Comparison of ENCODE assay signal across 1 cellular context in the genomic region with DNA sequence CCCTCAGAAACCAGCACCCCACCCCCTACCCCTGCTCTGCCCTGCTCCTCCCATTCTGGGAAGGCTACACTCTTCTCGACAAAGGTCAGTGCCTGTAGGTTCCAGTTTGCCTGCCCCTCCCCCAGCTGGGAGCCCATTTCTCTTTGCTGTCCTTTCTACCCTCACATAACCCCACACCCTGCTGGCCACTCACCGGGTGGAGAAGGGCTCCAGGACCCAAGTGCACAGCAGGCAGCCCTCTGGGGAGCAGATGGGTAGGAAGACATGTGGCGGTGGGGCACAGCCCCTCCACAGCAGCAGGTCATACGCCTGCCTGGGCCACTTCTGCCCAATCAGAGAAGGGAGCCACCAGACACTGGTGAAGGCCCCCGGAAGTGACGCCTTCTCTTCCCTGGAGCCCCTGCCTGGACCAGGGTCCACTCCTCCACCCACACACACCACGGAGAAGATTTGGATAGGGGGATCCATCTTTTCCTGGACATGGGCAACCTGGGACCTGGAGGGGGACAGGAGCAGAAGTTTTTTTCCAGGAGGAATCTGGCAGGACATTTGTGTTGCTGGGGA.
TF ChIP-seq lines count a peak whose summit lies in the region.

A gene (minus strand): TSS at position 326 of the 564 bp plus-strand sequence. CDS start 1,948 bp downstream, outside the sequence.

TF ChIP-seq in K562, 482 proteins besides CTCF, POLR2A, EP300 and RAD21 (continued from another document and continues in another):
- TF ChIP-seq, protein P1, sequence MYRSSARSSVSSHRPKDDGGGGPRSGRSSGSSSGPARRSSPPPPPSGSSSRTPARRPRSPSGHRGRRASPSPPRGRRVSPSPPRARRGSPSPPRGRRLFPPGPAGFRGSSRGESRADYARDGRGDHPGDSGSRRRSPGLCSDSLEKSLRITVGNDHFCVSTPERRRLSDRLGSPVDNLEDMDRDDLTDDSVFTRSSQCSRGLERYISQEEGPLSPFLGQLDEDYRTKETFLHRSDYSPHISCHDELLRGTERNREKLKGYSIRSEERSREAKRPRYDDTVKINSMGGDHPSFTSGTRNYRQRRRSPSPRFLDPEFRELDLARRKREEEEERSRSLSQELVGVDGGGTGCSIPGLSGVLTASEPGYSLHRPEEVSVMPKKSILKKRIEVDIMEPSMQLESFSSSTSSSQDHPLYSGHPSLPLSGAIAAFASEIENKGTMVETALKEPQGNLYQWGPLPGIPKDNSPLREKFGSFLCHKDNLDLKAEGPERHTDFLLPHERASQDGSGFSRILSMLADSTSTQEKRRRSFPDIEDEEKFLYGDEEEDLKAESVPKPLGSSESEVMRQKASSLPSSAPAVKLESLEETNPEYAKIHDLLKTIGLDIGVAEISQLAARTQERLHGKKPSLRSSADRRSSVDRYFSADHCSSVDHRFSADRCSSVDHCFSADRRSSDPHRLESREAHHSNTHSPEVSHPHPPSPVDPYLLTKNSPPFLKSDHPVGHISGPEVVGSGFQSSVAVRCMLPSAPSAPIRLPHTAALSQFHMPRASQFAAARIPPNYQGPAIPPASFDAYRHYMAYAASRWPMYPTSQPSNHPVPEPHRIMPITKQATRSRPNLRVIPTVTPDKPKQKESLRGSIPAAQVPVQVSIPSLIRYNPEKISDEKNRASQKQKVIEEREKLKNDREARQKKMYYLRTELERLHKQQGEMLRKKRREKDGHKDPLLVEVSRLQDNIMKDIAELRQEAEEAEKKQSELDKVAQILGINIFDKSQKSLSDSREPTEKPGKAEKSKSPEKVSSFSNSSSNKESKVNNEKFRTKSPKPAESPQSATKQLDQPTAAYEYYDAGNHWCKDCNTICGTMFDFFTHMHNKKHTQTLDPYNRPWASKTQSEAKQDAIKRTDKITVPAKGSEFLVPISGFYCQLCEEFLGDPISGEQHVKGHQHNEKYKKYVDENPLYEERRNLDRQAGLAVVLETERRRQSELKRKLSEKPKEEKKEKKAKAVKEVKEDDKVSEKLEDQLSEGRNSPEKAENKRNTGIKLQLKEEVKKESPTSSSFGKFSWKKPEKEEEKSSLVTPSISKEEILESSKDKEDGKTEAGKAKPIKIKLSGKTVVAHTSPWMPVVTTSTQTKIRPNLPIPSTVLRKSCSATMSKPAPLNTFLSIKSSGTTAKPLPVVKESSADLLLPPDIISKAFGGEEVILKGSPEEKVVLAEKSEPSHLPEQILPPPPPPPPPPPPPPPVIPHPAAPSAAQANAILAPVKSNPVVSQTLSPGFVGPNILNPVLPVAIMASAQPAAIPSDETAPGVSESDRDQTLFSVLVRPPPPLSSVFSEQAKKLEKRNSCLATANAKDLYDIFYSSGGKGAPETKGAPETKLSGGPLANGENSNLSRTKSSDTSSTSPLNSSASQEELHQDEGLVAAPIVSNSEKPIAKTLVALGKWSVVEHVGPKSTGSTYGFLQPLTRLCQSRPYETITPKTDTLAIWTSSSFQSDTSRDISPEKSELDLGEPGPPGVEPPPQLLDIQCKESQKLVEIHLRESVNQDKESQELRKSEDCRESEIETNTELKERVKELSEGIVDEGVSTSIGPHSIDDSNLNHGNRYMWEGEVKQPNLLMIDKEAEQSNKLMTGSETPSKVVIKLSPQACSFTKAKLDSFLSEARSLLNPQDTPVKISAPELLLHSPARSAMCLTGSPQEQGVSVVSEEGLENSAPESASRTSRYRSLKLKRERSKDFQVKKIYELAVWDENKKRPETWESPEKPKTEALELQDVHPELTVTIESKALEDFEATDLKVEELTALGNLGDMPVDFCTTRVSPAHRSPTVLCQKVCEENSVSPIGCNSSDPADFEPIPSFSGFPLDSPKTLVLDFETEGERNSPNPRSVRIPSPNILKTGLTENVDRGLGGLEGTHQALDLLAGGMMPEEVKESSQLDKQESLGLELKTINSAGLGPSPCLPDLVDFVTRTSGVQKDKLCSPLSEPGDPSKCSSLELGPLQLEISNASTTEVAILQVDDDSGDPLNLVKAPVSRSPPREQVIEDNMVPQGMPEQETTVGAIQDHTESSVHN (IDR thresholded peaks at IDR 0.05; ENCODE audit: borderline replicate concordance in 1 of 2, low read depth in 1 of 2): no peak
- TF ChIP-seq KHSRP (IDR thresholded peaks at IDR 0.05) (no peak), FOXP1 (CRISPR knock-in tag; IDR thresholded peaks at IDR 0.05) (no peak), SIX5 (IDR thresholded peaks at IDR 0.05; ENCODE audit: borderline replicate concordance in 1 of 2, insufficient read depth in 1 of 2, low read depth in 1 of 2, low read length in 2 of 2) (no peak), SAFB2 (IDR thresholded peaks at IDR 0.05; ENCODE audit: borderline replicate concordance, low read depth, low read length, severe bottlenecking) (no peak), ZNF239 (CRISPR knock-in tag; IDR thresholded peaks at IDR 0.05) (no peak), SAP30 (IDR thresholded peaks at IDR 0.05; ENCODE audit: borderline replicate concordance, insufficient read depth, low read depth, low read length, poor library complexity, severe bottlenecking) (no peak), ZNF583 (CRISPR knock-in tag; IDR thresholded peaks at IDR 0.05) (no peak), RBFOX2 (IDR thresholded peaks at IDR 0.05; ENCODE audit: low read depth, low read length) (peak; percentile 40), ZKSCAN8 (CRISPR knock-in tag; IDR thresholded peaks at IDR 0.05) (no peak), NCOA4 (IDR thresholded peaks at IDR 0.05; ENCODE audit: partially characterized antibody) (no peak), CREM (IDR thresholded peaks at IDR 0.05; ENCODE audit: low read depth) (peak; percentile 48; the same call in 1 of the 2 replicates), NR1H2 (CRISPR knock-in tag; IDR thresholded peaks at IDR 0.05) (no peak), ZSCAN32 (CRISPR knock-in tag; IDR thresholded peaks at IDR 0.05) (no peak), PCBP2 (IDR thresholded peaks at IDR 0.05; ENCODE audit: low read depth, low read length, poor library complexity, severe bottlenecking) (no peak), CTBP1 (IDR thresholded peaks at IDR 0.05; ENCODE audit: borderline replicate concordance) (0 out of 2 replicates have a peak, but pooled peaks have one; percentile 34), RNF2 (IDR thresholded peaks at IDR 0.05) (no peak), ATF1 (CRISPR knock-in tag; IDR thresholded peaks at IDR 0.05) (no peak), ATF1 (tag; IDR thresholded peaks at IDR 0.05) (no peak), HDAC1 (IDR thresholded peaks at IDR 0.05) (peak in 1 of 2 experiments; percentile 54; a peak in 2 of 4 replicates), POLR3G (IDR thresholded peaks at IDR 0.05; ENCODE audit: extremely low read depth, insufficient read length, insufficient replicate concordance) (no peak), HNRNPL (IDR thresholded peaks at IDR 0.05; ENCODE audit: low read depth, low read length) (no peak), ZNF764 (CRISPR knock-in tag; IDR thresholded peaks at IDR 0.05; ENCODE audit: low read depth) (no peak), MYNN (IDR thresholded peaks at IDR 0.05) (no peak), MYNN (CRISPR knock-in tag; IDR thresholded peaks at IDR 0.05) (no peak)
- TF ChIP-seq, protein P2, sequence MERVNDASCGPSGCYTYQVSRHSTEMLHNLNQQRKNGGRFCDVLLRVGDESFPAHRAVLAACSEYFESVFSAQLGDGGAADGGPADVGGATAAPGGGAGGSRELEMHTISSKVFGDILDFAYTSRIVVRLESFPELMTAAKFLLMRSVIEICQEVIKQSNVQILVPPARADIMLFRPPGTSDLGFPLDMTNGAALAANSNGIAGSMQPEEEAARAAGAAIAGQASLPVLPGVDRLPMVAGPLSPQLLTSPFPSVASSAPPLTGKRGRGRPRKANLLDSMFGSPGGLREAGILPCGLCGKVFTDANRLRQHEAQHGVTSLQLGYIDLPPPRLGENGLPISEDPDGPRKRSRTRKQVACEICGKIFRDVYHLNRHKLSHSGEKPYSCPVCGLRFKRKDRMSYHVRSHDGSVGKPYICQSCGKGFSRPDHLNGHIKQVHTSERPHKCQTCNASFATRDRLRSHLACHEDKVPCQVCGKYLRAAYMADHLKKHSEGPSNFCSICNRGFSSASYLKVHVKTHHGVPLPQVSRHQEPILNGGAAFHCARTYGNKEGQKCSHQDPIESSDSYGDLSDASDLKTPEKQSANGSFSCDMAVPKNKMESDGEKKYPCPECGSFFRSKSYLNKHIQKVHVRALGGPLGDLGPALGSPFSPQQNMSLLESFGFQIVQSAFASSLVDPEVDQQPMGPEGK (CRISPR knock-in tag; IDR thresholded peaks at IDR 0.05; ENCODE audit: borderline replicate concordance): no peak
- TF ChIP-seq, protein P3, sequence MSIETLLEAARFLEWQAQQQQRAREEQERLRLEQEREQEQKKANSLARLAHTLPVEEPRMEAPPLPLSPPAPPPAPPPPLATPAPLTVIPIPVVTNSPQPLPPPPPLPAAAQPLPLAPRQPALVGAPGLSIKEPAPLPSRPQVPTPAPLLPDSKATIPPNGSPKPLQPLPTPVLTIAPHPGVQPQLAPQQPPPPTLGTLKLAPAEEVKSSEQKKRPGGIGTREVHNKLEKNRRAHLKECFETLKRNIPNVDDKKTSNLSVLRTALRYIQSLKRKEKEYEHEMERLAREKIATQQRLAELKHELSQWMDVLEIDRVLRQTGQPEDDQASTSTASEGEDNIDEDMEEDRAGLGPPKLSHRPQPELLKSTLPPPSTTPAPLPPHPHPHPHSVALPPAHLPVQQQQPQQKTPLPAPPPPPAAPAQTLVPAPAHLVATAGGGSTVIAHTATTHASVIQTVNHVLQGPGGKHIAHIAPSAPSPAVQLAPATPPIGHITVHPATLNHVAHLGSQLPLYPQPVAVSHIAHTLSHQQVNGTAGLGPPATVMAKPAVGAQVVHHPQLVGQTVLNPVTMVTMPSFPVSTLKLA (conservative IDR thresholded peaks at IDR 0.05): 0 out of 4 replicates have a peak, but pooled peaks of 1 of the 2 experiments have one; percentile 41
- TF ChIP-seq, protein P4, sequence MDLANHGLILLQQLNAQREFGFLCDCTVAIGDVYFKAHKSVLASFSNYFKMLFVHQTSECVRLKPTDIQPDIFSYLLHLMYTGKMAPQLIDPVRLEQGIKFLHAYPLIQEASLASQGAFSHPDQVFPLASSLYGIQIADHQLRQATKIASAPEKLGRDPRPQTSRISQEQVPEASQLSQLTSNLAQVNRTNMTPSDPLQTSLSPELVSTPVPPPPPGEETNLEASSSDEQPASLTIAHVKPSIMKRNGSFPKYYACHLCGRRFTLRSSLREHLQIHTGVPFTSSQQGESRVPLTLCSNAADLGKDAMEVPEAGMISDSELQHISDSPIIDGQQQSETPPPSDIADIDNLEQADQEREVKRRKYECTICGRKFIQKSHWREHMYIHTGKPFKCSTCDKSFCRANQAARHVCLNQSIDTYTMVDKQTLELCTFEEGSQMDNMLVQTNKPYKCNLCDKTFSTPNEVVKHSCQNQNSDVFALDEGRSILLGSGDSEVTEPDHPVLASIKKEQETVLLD (IDR thresholded peaks at IDR 0.05): no peak
- TF ChIP-seq, protein P5, sequence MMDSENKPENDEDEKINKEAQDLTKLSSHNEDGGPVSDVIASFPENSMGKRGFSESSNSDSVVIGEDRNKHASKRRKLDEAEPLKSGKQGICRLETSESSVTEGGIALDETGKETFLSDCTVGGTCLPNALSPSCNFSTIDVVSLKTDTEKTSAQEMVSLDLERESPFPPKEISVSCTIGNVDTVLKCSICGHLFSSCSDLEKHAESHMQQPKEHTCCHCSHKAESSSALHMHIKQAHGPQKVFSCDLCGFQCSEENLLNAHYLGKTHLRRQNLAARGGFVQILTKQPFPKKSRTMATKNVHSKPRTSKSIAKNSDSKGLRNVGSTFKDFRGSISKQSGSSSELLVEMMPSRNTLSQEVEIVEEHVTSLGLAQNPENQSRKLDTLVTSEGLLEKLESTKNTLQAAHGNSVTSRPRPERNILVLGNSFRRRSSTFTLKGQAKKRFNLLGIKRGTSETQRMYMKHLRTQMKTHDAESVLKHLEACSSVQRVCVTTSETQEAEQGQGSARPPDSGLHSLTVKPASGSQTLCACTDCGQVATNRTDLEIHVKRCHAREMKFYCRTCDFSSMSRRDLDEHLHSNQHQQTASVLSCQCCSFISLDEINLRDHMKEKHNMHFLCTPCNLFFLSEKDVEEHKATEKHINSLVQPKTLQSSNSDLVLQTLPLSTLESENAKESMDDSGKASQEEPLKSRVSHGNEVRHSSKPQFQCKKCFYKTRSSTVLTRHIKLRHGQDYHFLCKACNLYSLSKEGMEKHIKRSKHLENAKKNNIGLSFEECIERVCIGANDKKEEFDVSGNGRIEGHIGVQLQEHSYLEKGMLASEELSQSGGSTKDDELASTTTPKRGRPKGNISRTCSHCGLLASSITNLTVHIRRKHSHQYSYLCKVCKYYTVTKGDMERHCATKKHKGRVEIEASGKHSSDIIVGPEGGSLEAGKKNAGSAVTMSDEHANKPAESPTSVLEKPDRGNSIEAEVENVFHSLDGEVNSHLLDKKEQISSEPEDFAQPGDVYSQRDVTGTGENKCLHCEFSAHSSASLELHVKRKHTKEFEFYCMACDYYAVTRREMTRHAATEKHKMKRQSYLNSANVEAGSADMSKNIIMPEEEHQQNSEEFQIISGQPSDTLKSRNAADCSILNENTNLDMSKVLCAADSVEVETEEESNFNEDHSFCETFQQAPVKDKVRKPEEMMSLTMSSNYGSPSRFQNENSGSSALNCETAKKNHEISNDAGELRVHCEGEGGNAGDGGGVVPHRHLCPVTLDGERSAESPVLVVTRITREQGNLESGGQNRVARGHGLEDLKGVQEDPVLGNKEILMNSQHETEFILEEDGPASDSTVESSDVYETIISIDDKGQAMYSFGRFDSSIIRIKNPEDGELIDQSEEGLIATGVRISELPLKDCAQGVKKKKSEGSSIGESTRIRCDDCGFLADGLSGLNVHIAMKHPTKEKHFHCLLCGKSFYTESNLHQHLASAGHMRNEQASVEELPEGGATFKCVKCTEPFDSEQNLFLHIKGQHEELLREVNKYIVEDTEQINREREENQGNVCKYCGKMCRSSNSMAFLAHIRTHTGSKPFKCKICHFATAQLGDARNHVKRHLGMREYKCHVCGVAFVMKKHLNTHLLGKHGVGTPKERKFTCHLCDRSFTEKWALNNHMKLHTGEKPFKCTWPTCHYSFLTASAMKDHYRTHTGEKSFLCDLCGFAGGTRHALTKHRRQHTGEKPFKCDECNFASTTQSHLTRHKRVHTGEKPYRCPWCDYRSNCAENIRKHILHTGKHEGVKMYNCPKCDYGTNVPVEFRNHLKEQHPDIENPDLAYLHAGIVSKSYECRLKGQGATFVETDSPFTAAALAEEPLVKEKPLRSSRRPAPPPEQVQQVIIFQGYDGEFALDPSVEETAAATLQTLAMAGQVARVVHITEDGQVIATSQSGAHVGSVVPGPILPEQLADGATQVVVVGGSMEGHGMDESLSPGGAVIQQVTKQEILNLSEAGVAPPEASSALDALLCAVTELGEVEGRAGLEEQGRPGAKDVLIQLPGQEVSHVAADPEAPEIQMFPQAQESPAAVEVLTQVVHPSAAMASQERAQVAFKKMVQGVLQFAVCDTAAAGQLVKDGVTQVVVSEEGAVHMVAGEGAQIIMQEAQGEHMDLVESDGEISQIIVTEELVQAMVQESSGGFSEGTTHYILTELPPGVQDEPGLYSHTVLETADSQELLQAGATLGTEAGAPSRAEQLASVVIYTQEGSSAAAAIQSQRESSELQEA (IDR thresholded peaks at IDR 0.05; ENCODE audit: low read depth): no peak
- TF ChIP-seq, protein P6, sequence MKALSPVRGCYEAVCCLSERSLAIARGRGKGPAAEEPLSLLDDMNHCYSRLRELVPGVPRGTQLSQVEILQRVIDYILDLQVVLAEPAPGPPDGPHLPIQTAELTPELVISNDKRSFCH (CRISPR knock-in tag; IDR thresholded peaks at IDR 0.05): no peak
- TF ChIP-seq, protein P6 (tag; IDR thresholded peaks at IDR 0.05): peak; percentile 53; the same call in 1 of the 2 replicates
- TF ChIP-seq, protein P7, sequence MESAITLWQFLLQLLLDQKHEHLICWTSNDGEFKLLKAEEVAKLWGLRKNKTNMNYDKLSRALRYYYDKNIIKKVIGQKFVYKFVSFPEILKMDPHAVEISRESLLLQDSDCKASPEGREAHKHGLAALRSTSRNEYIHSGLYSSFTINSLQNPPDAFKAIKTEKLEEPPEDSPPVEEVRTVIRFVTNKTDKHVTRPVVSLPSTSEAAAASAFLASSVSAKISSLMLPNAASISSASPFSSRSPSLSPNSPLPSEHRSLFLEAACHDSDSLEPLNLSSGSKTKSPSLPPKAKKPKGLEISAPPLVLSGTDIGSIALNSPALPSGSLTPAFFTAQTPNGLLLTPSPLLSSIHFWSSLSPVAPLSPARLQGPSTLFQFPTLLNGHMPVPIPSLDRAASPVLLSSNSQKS (CRISPR knock-in tag; IDR thresholded peaks at IDR 0.05): no peak
